Comparison of ENCODE assay signal across 1 cellular context in genomic region chr5:77029376-77029885, GRCh38.
TF ChIP-seq lines count a peak whose summit lies in the region.

No MANE protein-coding gene starts in this region.

TF ChIP-seq in SK-N-SH treated with all-trans-retinoic acid at 6 μM for 48 hours, 23 proteins besides CTCF, POLR2A, EP300 and RAD21 (continued from another document):
- TF ChIP-seq CSRNP3 (CRISPR knock-in tag; IDR thresholded peaks at IDR 0.05) (no peak), CSDC2 (CRISPR knock-in tag; IDR thresholded peaks at IDR 0.05) (no peak), PATZ1 (CRISPR knock-in tag; IDR thresholded peaks at IDR 0.05; ENCODE audit: borderline replicate concordance) (no peak), SNAI2 (CRISPR knock-in tag; IDR thresholded peaks at IDR 0.05) (no peak), ESRRG (CRISPR knock-in tag; IDR thresholded peaks at IDR 0.05) (no peak), ZNF70 (CRISPR knock-in tag; IDR thresholded peaks at IDR 0.05) (no peak), ZFP3 (CRISPR knock-in tag; IDR thresholded peaks at IDR 0.05) (no peak)
